Comparison of ENCODE assay signal across 1 cellular context in the genomic region with DNA sequence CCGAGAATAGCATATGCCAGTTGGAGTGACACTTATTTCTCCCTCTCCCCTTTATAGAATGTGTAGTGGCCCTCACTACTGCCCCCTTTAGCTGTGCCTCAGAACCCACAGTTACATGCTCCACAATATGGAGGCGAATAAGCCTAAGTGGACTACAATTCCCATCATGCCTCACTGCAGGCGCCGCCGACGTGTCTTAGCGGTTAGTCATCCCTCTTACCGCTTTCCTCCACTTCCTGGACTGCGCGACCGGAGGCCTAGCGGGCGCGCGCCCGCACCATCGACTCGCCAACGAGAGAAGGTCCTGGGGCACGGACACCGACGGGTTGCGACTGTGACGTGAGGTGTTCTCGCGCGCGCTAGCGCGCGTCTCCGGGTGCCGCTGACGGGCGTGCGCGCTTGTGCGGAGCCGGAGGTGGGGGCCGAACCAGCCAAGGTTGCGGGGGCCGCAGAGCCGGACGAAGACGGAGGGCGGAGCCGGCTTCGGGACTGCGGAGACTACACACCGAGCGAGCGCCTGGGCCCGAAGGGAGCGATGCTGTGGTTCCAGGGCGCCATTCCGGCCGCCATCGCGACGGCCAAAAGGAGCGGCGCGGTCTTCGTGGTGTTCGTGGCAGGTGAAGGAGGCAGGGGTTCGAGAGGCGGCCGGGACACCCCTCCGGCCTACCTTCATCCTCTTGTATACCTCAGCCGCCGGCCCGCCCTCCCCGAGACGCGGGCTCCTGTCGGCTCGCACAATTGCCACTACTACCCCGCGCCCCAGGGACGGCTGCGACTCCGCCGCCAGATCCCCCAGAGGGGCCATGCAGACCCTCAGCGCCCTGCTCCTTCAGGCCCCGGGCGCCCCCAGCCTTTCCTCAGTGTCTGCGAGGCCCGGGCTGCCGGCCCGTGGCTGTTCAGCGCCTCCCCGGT.
TF ChIP-seq lines count a peak whose summit lies in the region.

A gene with protein sequence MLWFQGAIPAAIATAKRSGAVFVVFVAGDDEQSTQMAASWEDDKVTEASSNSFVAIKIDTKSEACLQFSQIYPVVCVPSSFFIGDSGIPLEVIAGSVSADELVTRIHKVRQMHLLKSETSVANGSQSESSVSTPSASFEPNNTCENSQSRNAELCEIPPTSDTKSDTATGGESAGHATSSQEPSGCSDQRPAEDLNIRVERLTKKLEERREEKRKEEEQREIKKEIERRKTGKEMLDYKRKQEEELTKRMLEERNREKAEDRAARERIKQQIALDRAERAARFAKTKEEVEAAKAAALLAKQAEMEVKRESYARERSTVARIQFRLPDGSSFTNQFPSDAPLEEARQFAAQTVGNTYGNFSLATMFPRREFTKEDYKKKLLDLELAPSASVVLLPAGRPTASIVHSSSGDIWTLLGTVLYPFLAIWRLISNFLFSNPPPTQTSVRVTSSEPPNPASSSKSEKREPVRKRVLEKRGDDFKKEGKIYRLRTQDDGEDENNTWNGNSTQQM (plus strand): TSS at position 461 of the 912 bp plus-strand sequence. CDS start 75 bp downstream, at position 536.

TF ChIP-seq in HepG2, 621 proteins besides CTCF, POLR2A, EP300 and RAD21 (continued from another document and continues in another):
- TF ChIP-seq, protein P1, sequence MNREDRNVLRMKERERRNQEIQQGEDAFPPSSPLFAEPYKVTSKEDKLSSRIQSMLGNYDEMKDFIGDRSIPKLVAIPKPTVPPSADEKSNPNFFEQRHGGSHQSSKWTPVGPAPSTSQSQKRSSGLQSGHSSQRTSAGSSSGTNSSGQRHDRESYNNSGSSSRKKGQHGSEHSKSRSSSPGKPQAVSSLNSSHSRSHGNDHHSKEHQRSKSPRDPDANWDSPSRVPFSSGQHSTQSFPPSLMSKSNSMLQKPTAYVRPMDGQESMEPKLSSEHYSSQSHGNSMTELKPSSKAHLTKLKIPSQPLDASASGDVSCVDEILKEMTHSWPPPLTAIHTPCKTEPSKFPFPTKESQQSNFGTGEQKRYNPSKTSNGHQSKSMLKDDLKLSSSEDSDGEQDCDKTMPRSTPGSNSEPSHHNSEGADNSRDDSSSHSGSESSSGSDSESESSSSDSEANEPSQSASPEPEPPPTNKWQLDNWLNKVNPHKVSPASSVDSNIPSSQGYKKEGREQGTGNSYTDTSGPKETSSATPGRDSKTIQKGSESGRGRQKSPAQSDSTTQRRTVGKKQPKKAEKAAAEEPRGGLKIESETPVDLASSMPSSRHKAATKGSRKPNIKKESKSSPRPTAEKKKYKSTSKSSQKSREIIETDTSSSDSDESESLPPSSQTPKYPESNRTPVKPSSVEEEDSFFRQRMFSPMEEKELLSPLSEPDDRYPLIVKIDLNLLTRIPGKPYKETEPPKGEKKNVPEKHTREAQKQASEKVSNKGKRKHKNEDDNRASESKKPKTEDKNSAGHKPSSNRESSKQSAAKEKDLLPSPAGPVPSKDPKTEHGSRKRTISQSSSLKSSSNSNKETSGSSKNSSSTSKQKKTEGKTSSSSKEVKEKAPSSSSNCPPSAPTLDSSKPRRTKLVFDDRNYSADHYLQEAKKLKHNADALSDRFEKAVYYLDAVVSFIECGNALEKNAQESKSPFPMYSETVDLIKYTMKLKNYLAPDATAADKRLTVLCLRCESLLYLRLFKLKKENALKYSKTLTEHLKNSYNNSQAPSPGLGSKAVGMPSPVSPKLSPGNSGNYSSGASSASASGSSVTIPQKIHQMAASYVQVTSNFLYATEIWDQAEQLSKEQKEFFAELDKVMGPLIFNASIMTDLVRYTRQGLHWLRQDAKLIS (CRISPR knock-in tag; IDR thresholded peaks at IDR 0.05) = no peak
- no peak for TF ChIP-seq MTA3 (CRISPR knock-in tag; IDR thresholded peaks at IDR 0.05)
- TF ChIP-seq TBX3 (IDR thresholded peaks at IDR 0.05; ENCODE audit: borderline replicate concordance) = peak; percentile 20; the same call in 1 of the 2 replicates
- TF ChIP-seq, protein P2, sequence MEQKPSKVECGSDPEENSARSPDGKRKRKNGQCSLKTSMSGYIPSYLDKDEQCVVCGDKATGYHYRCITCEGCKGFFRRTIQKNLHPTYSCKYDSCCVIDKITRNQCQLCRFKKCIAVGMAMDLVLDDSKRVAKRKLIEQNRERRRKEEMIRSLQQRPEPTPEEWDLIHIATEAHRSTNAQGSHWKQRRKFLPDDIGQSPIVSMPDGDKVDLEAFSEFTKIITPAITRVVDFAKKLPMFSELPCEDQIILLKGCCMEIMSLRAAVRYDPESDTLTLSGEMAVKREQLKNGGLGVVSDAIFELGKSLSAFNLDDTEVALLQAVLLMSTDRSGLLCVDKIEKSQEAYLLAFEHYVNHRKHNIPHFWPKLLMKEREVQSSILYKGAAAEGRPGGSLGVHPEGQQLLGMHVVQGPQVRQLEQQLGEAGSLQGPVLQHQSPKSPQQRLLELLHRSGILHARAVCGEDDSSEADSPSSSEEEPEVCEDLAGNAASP (CRISPR knock-in tag; IDR thresholded peaks at IDR 0.05; ENCODE audit: borderline replicate concordance) = no peak; the same call in 1 of the 2 replicates
- TF ChIP-seq, protein P3, sequence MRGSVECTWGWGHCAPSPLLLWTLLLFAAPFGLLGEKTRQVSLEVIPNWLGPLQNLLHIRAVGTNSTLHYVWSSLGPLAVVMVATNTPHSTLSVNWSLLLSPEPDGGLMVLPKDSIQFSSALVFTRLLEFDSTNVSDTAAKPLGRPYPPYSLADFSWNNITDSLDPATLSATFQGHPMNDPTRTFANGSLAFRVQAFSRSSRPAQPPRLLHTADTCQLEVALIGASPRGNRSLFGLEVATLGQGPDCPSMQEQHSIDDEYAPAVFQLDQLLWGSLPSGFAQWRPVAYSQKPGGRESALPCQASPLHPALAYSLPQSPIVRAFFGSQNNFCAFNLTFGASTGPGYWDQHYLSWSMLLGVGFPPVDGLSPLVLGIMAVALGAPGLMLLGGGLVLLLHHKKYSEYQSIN (CRISPR knock-in tag; IDR thresholded peaks at IDR 0.05; ENCODE audit: borderline replicate concordance) = no peak
- peak; percentile 95 for TF ChIP-seq KDM2A (CRISPR knock-in tag; IDR thresholded peaks at IDR 0.05; ENCODE audit: borderline replicate concordance, low read depth)
- peak; percentile 86 for TF ChIP-seq ZNF256 (CRISPR knock-in tag; conservative IDR thresholded peaks at IDR 0.05)
- peak; percentile 98 for TF ChIP-seq AGO2 (optimal IDR thresholded peaks at IDR 0.05; ENCODE audit: low read depth, low read length)
- TF ChIP-seq, protein P4, sequence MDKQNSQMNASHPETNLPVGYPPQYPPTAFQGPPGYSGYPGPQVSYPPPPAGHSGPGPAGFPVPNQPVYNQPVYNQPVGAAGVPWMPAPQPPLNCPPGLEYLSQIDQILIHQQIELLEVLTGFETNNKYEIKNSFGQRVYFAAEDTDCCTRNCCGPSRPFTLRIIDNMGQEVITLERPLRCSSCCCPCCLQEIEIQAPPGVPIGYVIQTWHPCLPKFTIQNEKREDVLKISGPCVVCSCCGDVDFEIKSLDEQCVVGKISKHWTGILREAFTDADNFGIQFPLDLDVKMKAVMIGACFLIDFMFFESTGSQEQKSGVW (CRISPR knock-in tag; IDR thresholded peaks at IDR 0.05; ENCODE audit: borderline replicate concordance) = no peak
- peak; percentile 34; the same call in 1 of the 2 replicates for TF ChIP-seq RCOR2 (CRISPR knock-in tag; IDR thresholded peaks at IDR 0.05)
- TF ChIP-seq, protein P5, sequence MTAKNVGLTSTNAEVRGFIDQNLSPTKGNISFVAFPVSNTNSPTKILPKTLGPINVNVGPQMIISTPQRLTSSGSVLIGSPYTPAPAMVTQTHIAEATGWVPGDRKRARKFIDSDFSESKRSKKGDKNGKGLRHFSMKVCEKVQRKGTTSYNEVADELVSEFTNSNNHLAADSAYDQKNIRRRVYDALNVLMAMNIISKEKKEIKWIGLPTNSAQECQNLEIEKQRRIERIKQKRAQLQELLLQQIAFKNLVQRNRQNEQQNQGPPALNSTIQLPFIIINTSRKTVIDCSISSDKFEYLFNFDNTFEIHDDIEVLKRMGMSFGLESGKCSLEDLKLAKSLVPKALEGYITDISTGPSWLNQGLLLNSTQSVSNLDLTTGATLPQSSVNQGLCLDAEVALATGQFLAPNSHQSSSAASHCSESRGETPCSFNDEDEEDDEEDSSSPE (CRISPR knock-in tag; IDR thresholded peaks at IDR 0.05) = peak; percentile 90
- TF ChIP-seq ZNF883 (CRISPR knock-in tag; IDR thresholded peaks at IDR 0.05; ENCODE audit: not compliant biosample characterization) = peak; percentile 83
- no peak; the same call in 1 of the 2 replicates for TF ChIP-seq ZNF619 (CRISPR knock-in tag; IDR thresholded peaks at IDR 0.05)
- TF ChIP-seq, protein P6, sequence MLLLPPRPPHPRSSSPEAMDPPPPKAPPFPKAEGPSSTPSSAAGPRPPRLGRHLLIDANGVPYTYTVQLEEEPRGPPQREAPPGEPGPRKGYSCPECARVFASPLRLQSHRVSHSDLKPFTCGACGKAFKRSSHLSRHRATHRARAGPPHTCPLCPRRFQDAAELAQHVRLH (CRISPR knock-in tag; IDR thresholded peaks at IDR 0.05; ENCODE audit: borderline replicate concordance, low read depth) = peak; percentile 83; the same call in 1 of the 2 replicates
- TF ChIP-seq, protein P7, sequence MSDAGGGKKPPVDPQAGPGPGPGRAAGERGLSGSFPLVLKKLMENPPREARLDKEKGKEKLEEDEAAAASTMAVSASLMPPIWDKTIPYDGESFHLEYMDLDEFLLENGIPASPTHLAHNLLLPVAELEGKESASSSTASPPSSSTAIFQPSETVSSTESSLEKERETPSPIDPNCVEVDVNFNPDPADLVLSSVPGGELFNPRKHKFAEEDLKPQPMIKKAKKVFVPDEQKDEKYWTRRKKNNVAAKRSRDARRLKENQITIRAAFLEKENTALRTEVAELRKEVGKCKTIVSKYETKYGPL (CRISPR knock-in tag; IDR thresholded peaks at IDR 0.05) = no peak
- TF ChIP-seq ZNF547 (CRISPR knock-in tag; IDR thresholded peaks at IDR 0.05) = peak; percentile 90
- peak; percentile 92 for TF ChIP-seq DR1 (CRISPR knock-in tag; IDR thresholded peaks at IDR 0.05)
- no peak; the same call in 1 of the 2 replicates for TF ChIP-seq ZNF790 (CRISPR knock-in tag; IDR thresholded peaks at IDR 0.05; ENCODE audit: borderline replicate concordance)
- TF ChIP-seq HOXD1 (CRISPR knock-in tag; IDR thresholded peaks at IDR 0.05) = peak; percentile 29; the same call in 1 of the 2 replicates
- no peak for TF ChIP-seq FLYWCH1 (CRISPR knock-in tag; IDR thresholded peaks at IDR 0.05)
- peak; percentile 96 for TF ChIP-seq SRSF1 (optimal IDR thresholded peaks at IDR 0.05; ENCODE audit: low read depth, low read length)
- no peak for TF ChIP-seq SMAD9 (CRISPR knock-in tag; IDR thresholded peaks at IDR 0.05)
- no peak for TF ChIP-seq SRSF9 (IDR thresholded peaks at IDR 0.05; ENCODE audit: borderline replicate concordance, insufficient read depth, low read depth, low read length, poor library complexity, severe bottlenecking)
- TF ChIP-seq, protein P8, sequence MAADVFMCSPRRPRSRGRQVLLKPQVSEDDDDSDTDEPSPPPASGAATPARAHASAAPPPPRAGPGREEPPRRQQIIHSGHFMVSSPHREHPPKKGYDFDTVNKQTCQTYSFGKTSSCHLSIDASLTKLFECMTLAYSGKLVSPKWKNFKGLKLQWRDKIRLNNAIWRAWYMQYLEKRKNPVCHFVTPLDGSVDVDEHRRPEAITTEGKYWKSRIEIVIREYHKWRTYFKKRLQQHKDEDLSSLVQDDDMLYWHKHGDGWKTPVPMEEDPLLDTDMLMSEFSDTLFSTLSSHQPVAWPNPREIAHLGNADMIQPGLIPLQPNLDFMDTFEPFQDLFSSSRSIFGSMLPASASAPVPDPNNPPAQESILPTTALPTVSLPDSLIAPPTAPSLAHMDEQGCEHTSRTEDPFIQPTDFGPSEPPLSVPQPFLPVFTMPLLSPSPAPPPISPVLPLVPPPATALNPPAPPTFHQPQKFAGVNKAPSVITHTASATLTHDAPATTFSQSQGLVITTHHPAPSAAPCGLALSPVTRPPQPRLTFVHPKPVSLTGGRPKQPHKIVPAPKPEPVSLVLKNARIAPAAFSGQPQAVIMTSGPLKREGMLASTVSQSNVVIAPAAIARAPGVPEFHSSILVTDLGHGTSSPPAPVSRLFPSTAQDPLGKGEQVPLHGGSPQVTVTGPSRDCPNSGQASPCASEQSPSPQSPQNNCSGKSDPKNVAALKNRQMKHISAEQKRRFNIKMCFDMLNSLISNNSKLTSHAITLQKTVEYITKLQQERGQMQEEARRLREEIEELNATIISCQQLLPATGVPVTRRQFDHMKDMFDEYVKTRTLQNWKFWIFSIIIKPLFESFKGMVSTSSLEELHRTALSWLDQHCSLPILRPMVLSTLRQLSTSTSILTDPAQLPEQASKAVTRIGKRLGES (CRISPR knock-in tag; IDR thresholded peaks at IDR 0.05; ENCODE audit: borderline replicate concordance) = no peak
- TF ChIP-seq ZNF781 (CRISPR knock-in tag; IDR thresholded peaks at IDR 0.05; ENCODE audit: borderline replicate concordance, not compliant biosample characterization) = peak; percentile 33
- peak; percentile 31 for TF ChIP-seq IKZF4 (CRISPR knock-in tag; IDR thresholded peaks at IDR 0.05; ENCODE audit: borderline replicate concordance, low read depth, not compliant biosample characterization)
- TF ChIP-seq ZNF260 (CRISPR knock-in tag; IDR thresholded peaks at IDR 0.05; ENCODE audit: borderline replicate concordance, low read depth) = no peak
- 0 out of 2 replicates have a peak, but pooled peaks have one; percentile 44 for TF ChIP-seq ZNF354B (CRISPR knock-in tag; IDR thresholded peaks at IDR 0.05)
- no peak; the same call in 1 of the 2 replicates for TF ChIP-seq MIER2 (CRISPR knock-in tag; IDR thresholded peaks at IDR 0.05)
- no peak for TF ChIP-seq POLR2AphosphoS2 (IDR thresholded peaks at IDR 0.05; ENCODE audit: low read depth, low read length)
- no peak for TF ChIP-seq FOXM1 (CRISPR knock-in tag; IDR thresholded peaks at IDR 0.05)
- no peak for TF ChIP-seq MATR3 (CRISPR knock-in tag; IDR thresholded peaks at IDR 0.05)
- TF ChIP-seq ZNF816 (CRISPR knock-in tag; IDR thresholded peaks at IDR 0.05; ENCODE audit: borderline replicate concordance) = no peak; the same call in 1 of the 2 replicates
- TF ChIP-seq, protein P9, sequence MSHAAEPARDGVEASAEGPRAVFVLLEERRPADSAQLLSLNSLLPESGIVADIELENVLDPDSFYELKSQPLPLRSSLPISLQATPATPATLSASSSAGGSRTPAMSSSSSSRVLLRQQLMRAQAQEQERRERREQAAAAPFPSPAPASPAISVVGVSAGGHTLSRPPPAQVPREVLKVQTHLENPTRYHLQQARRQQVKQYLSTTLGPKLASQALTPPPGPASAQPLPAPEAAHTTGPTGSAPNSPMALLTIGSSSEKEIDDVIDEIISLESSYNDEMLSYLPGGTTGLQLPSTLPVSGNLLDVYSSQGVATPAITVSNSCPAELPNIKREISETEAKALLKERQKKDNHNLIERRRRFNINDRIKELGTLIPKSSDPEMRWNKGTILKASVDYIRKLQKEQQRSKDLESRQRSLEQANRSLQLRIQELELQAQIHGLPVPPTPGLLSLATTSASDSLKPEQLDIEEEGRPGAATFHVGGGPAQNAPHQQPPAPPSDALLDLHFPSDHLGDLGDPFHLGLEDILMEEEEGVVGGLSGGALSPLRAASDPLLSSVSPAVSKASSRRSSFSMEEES (CRISPR knock-in tag; IDR thresholded peaks at IDR 0.05) = no peak; the same call in 1 of the 2 replicates
- TF ChIP-seq ZNF468 (CRISPR knock-in tag; IDR thresholded peaks at IDR 0.05) = no peak
- peak; percentile 94 for TF ChIP-seq IRF2 (CRISPR knock-in tag; IDR thresholded peaks at IDR 0.05)
- TF ChIP-seq ZNF382 (CRISPR knock-in tag; IDR thresholded peaks at IDR 0.05; ENCODE audit: borderline replicate concordance) = no peak
- peak; percentile 94 for TF ChIP-seq JUN (CRISPR knock-in tag; IDR thresholded peaks at IDR 0.05)
- no peak for TF ChIP-seq U2AF2 (IDR thresholded peaks at IDR 0.05; ENCODE audit: low read depth, low read length)
- TF ChIP-seq ZSCAN9 (CRISPR knock-in tag; IDR thresholded peaks at IDR 0.05; ENCODE audit: borderline replicate concordance) = peak; percentile 62; the same call in 1 of the 2 replicates
- TF ChIP-seq HNRNPH1 (optimal IDR thresholded peaks at IDR 0.05; ENCODE audit: low read depth, low read length) = no peak
- TF ChIP-seq ZNF75D (CRISPR knock-in tag; IDR thresholded peaks at IDR 0.05; ENCODE audit: borderline replicate concordance) = no peak
